In the genomic region with DNA sequence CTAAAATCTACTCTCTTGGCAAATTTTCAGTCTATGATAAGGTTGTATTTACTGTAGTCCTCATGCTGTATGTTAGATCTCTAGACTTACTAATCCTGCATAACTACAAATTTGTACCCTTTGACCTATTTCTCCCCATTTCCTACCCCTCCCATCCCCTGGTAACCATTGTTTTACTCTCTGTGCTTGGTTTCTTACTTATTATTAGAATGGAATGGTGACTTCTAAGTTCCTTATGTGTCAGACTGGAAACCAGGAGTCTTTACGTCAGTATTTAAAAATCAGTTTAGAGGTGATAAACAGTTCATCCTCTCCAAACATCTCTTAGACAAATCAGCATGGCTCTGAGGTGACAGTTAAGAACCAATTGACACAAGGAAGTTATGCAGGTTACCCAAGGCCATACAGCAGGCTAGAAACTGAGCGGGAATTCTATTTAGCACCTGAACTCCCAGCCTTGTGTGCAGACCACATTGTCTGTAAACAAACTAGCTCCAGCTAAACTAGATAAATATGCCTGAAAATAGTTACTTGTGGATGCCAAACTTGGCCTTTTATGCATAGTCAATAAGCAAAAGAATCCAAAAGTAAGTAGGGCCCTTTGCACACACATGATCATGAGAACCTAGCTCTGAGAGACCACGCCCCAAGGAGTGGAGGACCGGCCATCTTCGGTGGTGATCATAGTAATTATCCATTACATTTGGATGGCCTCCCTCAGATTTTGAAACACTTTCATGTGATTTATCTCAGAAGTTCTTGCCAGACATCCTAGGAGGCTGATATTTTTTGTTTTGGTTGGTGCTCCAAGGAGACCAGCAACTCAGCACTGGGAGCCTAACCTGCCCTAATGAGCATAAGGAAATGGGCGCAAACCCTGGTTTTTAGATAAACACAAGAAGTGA, we compare ENCODE assay signal across 22 cellular contexts.
DNase-seq lines count a peak whose midpoint lies in the region; ATAC-seq and TF ChIP-seq lines count a peak whose summit lies in the region.
"Had no signal": no experiment of that assay in that cellular context is flagged by ENCODE, and none has a peak within 500 bp of the region (broad histone marks: within the 10 kb centered on the region; RNA-seq: fewer than 3 reads in every experiment).

No MANE protein-coding gene starts in this region.

- TF ChIP-seq CTCF in esophagus muscularis mucosa (IDR thresholded peaks at IDR 0.05) (no peak), neural crest cell (conservative IDR thresholded peaks at IDR 0.05) (no peak), type B pancreatic cell (conservative IDR thresholded peaks at IDR 0.05) (no peak)

- H3K27ac ChIP-seq in esophagus muscularis mucosa (replicated peaks in 1 of 4) (peak overlapping the region; percentile 43 to 65 (median 51)), mesenchymal stem cell (ENCODE audit: low read length, poor library complexity, severe bottlenecking) (no peak overlapping the region)
- H3K27ac ChIP-seq: BLaER1 treated with 17β-estradiol and CSF1 and Interleukin-3, amounts not matched to agents 10 nM and 100 nM had no signal

- intact Hi-C loops in esophagus muscularis mucosa (cut with DNase I) = no loop called here

- no peak overlapping the region for H4K8ac ChIP-seq in mesenchymal stem cell (ENCODE audit: low read length)

- H3K27me3 ChIP-seq in esophagus muscularis mucosa = no peaks in the 10 kb centered on the region
- no peaks in the 10 kb centered on the region for H3K27me3 ChIP-seq in mesenchymal stem cell (ENCODE audit: control insufficient read depth in 1 of 2, insufficient read depth in 1 of 2, low read length in 2 of 2)
- H3K27me3 ChIP-seq: BLaER1 treated with 17β-estradiol and CSF1 and Interleukin-3, amounts not matched to agents 10 nM and 100 nM had no signal

- no peaks in the 10 kb centered on the region for H3K36me3 ChIP-seq in esophagus muscularis mucosa
- no peaks in the 10 kb centered on the region for H3K36me3 ChIP-seq in mesenchymal stem cell (ENCODE audit: control insufficient read depth in 1 of 2, insufficient read depth in 2 of 2, low read depth in 1 of 2, low read length in 2 of 2)
- H3K36me3 ChIP-seq: BLaER1 treated with 17β-estradiol and CSF1 and Interleukin-3, amounts not matched to agents 10 nM and 100 nM had no signal

- no peak overlapping the region for H3K14ac ChIP-seq in mesenchymal stem cell (ENCODE audit: low read length in 2 of 2)

- H2BK12ac ChIP-seq in mesenchymal stem cell (ENCODE audit: low read length in 2 of 2) = peak overlapping the region in 1 of 2 experiments; percentile 39

- H2BK15ac ChIP-seq in mesenchymal stem cell (ENCODE audit: low read depth, poor library complexity, severe bottlenecking) = no peak overlapping the region

- H3K27ac Mint-ChIP-seq in neural crest cell (ENCODE audit: unreplicated experiment) (peak overlapping the region; percentile 79), type B pancreatic cell (peak overlapping the region; percentile 27)
- H3K27ac Mint-ChIP-seq: B cell; CD8-positive, alpha-beta T cell; GM23338; IgD-negative memory B cell had no signal

- peaks cover 9% of the 10 kb centered on the region for H3K36me3 Mint-ChIP-seq in neural crest cell (ENCODE audit: low read depth)
- no peaks in the 10 kb centered on the region for H3K36me3 Mint-ChIP-seq in type B pancreatic cell
- H3K36me3 Mint-ChIP-seq: CD8-positive, alpha-beta T cell had no signal

- H3K4ac ChIP-seq in mesenchymal stem cell (ENCODE audit: low read depth in 1 of 2, low read length in 2 of 2) = no peak overlapping the region

- peak; percentile 60 for DNase-seq in esophagus muscularis mucosa (ENCODE audit: extremely low spot score)
- no peak for DNase-seq in mesenchymal stem cell
- DNase-seq in neural crest cell (ENCODE audit: low read depth, low spot score) = no peak
- no peak for DNase-seq in type B pancreatic cell (ENCODE audit: extremely low spot score, unreplicated experiment)
- DNase-seq in NCI-H146 (lab: John Stamatoyannopoulos, UW) = no peak
- DNase-seq: 8988T; CD8-positive, alpha-beta T cell; COR-L47; DMS 273 treated with DMSO at 0.1 percent for 48 hours; DMS53; DND-41; EL; HCEC 1CT had no signal

- H3K18ac ChIP-seq in mesenchymal stem cell (ENCODE audit: low read depth in 1 of 2, low read length in 2 of 2) = no peak overlapping the region

- no peaks in the 10 kb centered on the region for H3K79me1 ChIP-seq in mesenchymal stem cell (replicated peaks; ENCODE audit: low read length, poor library complexity, severe bottlenecking)

- H3K4me2 ChIP-seq in mesenchymal stem cell (ENCODE audit: low read length, poor library complexity, severe bottlenecking) = no peak overlapping the region
- H3K4me2 ChIP-seq: BLaER1 treated with 17β-estradiol and CSF1 and Interleukin-3, amounts not matched to agents 10 nM and 100 nM; GM23338 had no signal

- TF ChIP-seq POLR2A in esophagus muscularis mucosa (IDR thresholded peaks at IDR 0.05; ENCODE audit: low read depth) = no peak

- H3K4me3 ChIP-seq in esophagus muscularis mucosa = no peak overlapping the region
- H3K4me3 ChIP-seq in mesenchymal stem cell (ENCODE audit: insufficient read depth in 1 of 2, low read depth in 1 of 2, low read length in 2 of 2) = no peak overlapping the region
- H3K4me3 ChIP-seq: BLaER1 treated with 17β-estradiol and CSF1 and Interleukin-3, amounts not matched to agents 10 nM and 100 nM; GM12878; GM23338 had no signal

- peaks cover 5% of the 10 kb centered on the region for H3K4me1 Mint-ChIP-seq in neural crest cell
- H3K4me1 Mint-ChIP-seq in type B pancreatic cell (ENCODE audit: unreplicated experiment) = peaks cover 29% of the 10 kb centered on the region
- H3K4me1 Mint-ChIP-seq: B cell had no signal

- H3K4me3 Mint-ChIP-seq in neural crest cell (no peak overlapping the region), type B pancreatic cell (no peak overlapping the region)
- H3K4me3 Mint-ChIP-seq: B cell; CD8-positive, alpha-beta T cell; GM23338; IgD-negative memory B cell had no signal

- no peak overlapping the region for H2AFZ ChIP-seq in mesenchymal stem cell (ENCODE audit: low read depth, low read length)
- H2AFZ ChIP-seq: GM23338 had no signal

- H3K9ac ChIP-seq in mesenchymal stem cell (ENCODE audit: low read length) = no peak overlapping the region
- H3K9ac ChIP-seq: BLaER1 treated with 17β-estradiol and CSF1 and Interleukin-3, amounts not matched to agents 10 nM and 100 nM had no signal

- H2BK120ac ChIP-seq in mesenchymal stem cell (ENCODE audit: low read depth, low read length) = no peak overlapping the region

- H2BK5ac ChIP-seq in mesenchymal stem cell (ENCODE audit: low read depth, low read length, poor library complexity, severe bottlenecking) = peak overlapping the region; percentile 35

- no peak overlapping the region for H3K23ac ChIP-seq in mesenchymal stem cell (ENCODE audit: low read length in 2 of 2)

- no peaks in the 10 kb centered on the region for H3K27me3 Mint-ChIP-seq in neural crest cell (ENCODE audit: low read depth)
- no peaks in the 10 kb centered on the region for H3K27me3 Mint-ChIP-seq in type B pancreatic cell
- H3K27me3 Mint-ChIP-seq: IgD-negative memory B cell had no signal

- H3K4me1 ChIP-seq in esophagus muscularis mucosa (peaks cover 0 to 39% (median 32%) of the 10 kb centered on the region in 4 donors), mesenchymal stem cell (ENCODE audit: control insufficient read depth, insufficient read depth, low read depth, low read length) (peaks cover 9% of the 10 kb centered on the region)

- H3K9me3 Mint-ChIP-seq in neural crest cell = peaks cover 8% of the 10 kb centered on the region
- H3K9me3 Mint-ChIP-seq in type B pancreatic cell = peaks cover 4% of the 10 kb centered on the region
- H3K9me3 Mint-ChIP-seq: GM23338 had no signal

- H3K9me3 ChIP-seq in esophagus muscularis mucosa = no peaks in the 10 kb centered on the region
- H3K9me3 ChIP-seq in mesenchymal stem cell (ENCODE audit: control insufficient read depth, low read length) = peaks cover 5% of the 10 kb centered on the region
- H3K9me3 ChIP-seq: BLaER1 treated with 17β-estradiol and CSF1 and Interleukin-3, amounts not matched to agents 10 nM and 100 nM had no signal

- 58% methylated on average over 6 of the region's 6 CpGs for WGBS in esophagus muscularis mucosa
- 99% methylated on average over 5 of the region's 6 CpGs for WGBS in mesenchymal stem cell

- H4K91ac ChIP-seq in mesenchymal stem cell (ENCODE audit: low read length) = no peak overlapping the region

- no peak for TF ChIP-seq EP300 in esophagus muscularis mucosa (IDR thresholded peaks at IDR 0.05)

- peak overlapping the region; percentile 75 for H2AK5ac ChIP-seq in mesenchymal stem cell (ENCODE audit: low read length, severe bottlenecking)

- ATAC-seq in GM19035 (IDR thresholded peaks at IDR 0.05; ENCODE audit: unreplicated experiment) = no peak
- no peak for ATAC-seq in GM18873 (IDR thresholded peaks at IDR 0.05; ENCODE audit: low FRiP score, unreplicated experiment)
- no peak for ATAC-seq in HG03139 (IDR thresholded peaks at IDR 0.05; ENCODE audit: unreplicated experiment)
- ATAC-seq: CD8-positive, alpha-beta T cell; GM12878; GM23338; HepG2 had no signal
